Comparison of ENCODE assay signal across 8 cellular contexts in the genomic region with DNA sequence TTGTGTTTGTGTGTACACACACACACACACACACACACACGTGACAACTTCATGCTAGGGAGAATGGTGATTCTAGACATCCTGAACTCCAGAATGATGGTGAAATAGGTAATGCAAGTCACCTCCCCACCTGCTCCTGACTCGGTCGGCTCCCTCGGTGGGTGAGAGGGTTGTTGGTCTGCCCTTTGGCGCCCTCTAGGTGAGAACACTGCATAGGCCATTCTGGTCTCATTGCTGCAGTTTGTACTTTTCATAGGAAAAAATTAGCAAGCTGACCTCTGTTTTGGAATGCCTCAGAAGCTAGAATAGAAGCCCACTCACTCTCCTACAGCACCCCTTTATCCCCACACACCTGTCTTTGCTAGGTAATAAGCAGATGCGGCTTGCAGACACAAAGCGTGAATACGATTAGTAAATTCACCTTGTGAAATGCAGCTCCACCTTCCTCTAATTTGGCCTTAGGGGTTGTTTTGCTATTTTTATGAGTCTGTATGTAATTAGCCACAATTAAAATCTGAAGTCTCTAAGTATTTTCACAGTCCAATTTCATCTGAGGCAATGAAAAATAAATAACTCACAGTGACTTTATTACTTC.
A peak's percentile ranks its signal among the peaks of the same experiment; 100 is the strongest.
DNase-seq lines count a peak whose midpoint lies in the region; ATAC-seq and TF ChIP-seq lines count a peak whose summit lies in the region.

No MANE protein-coding gene starts in this region.

- no peaks in the 10 kb centered on the region for H3K27me3 ChIP-seq in body of pancreas
- H3K27me3 ChIP-seq in kidney epithelial cell (ENCODE audit: control insufficient read depth, insufficient read depth, low read length): no peaks in the 10 kb centered on the region

- H3K27me3 Mint-ChIP-seq in T-helper 2 cell treated with Interferon-gamma antibody and Interleukin-4, amounts not matched to agents 5 μg/mL and 100 μg/mL, for 36 hours (ENCODE audit: low read depth): peaks cover 4% of the 10 kb centered on the region

- H3K36me3 Mint-ChIP-seq in T-helper 2 cell treated with Interferon-gamma antibody and Interleukin-4, amounts not matched to agents 5 μg/mL and 100 μg/mL, for 36 hours (ENCODE audit: low read depth): no peaks in the 10 kb centered on the region

- H3K4me1 Mint-ChIP-seq in T-helper 2 cell treated with Interferon-gamma antibody and Interleukin-4, amounts not matched to agents 5 μg/mL and 100 μg/mL, for 36 hours (ENCODE audit: low read depth): no peaks in the 10 kb centered on the region

- no peaks in the 10 kb centered on the region for H3K9me3 Mint-ChIP-seq in T-helper 2 cell treated with Interferon-gamma antibody and Interleukin-4, amounts not matched to agents 5 μg/mL and 100 μg/mL, for 36 hours

- no peaks in the 10 kb centered on the region for H3K9me3 ChIP-seq in body of pancreas

- no peak for TF ChIP-seq POLR2A in body of pancreas (IDR thresholded peaks at IDR 0.05)

- intact Hi-C loops in body of pancreas (cut with DNase I): loop anchor here (10.0 kb wide), 1 partner anchor 412 kb away; no protein-coding TSS in a partner anchor

- no peak overlapping the region for H3K27ac ChIP-seq in body of pancreas

- H3K27ac Mint-ChIP-seq in T-helper 2 cell treated with Interferon-gamma antibody and Interleukin-4, amounts not matched to agents 5 μg/mL and 100 μg/mL, for 36 hours: no peak overlapping the region

- H3K4me1 ChIP-seq in body of pancreas: no peaks in the 10 kb centered on the region

- H3K36me3 ChIP-seq in body of pancreas (replicated peaks in 1 of 2; ENCODE audit: insufficient read depth in 1 of 2, low read depth in 2 of 2) (no peaks in the 10 kb centered on the region), kidney epithelial cell (ENCODE audit: control insufficient read depth, insufficient read depth, low read length) (no peaks in the 10 kb centered on the region)

- WGBS in body of pancreas, 2 donors: 26 to 27% methylated on average over 8 of the region's 8 CpGs

- no peak overlapping the region for H3K4me3 Mint-ChIP-seq in T-helper 2 cell treated with Interferon-gamma antibody and Interleukin-4, amounts not matched to agents 5 μg/mL and 100 μg/mL, for 36 hours

- no peak overlapping the region for H3K4me3 ChIP-seq in body of pancreas
- no peak overlapping the region for H3K4me3 ChIP-seq in kidney epithelial cell (ENCODE audit: low read depth, low read length)

- TF ChIP-seq CTCF in body of pancreas (IDR thresholded peaks at IDR 0.05): peak; percentile 54 to 79 (median 67)
- TF ChIP-seq CTCF in kidney epithelial cell (IDR thresholded peaks at IDR 0.05; ENCODE audit: insufficient read depth, low read length, poor library complexity, severe bottlenecking): peak; percentile 91

- DNase-seq in activated gamma-delta T cell treated with Interleukin-2 at 50 U/mL for 16 hours (peak; percentile 26), activated gamma-delta T cell (lab: John Stamatoyannopoulos, UW) (no peak), NCI-H146 (lab: John Stamatoyannopoulos, UW) (peak; percentile 58), body of pancreas (peak; percentile 62 to 75 (median 68)), kidney epithelial cell (ENCODE audit: low read depth) (peak; percentile 26), DMS79 treated with DMSO at 0.1 percent for 48 hours (lab: John Stamatoyannopoulos, UW) (no peak)
- DNase-seq in T-helper 2 cell treated with Interferon-gamma antibody and Interleukin-4, amounts not matched to agents 5 μg/mL and 100 μg/mL, for 36 hours (ENCODE audit: low spot score): peak; percentile 33
- peak in 2 of 3 donors; percentile 3 to 22 for DNase-seq in stimulated activated CD4-positive, alpha-beta T cell treated with anti-CD3 and anti-CD28 coated beads, TNF-alpha, amount 100 ng/mL, for 1 hour (ENCODE audit: low read depth in 3 of 3, low spot score in 1 of 3)

- peak; percentile 33 for ATAC-seq in body of pancreas

Comparison
In these comparisons a context has a peak if more than half of its experiments do, and no peak if none do; other contexts are left out.
1. DNase-seq: peak in activated gamma-delta T cell treated with Interleukin-2 at 50 U/mL for 16 hours (single experiment), NCI-H146 (single experiment), T-helper 2 cell treated with Interferon-gamma antibody and Interleukin-4, amounts not matched to agents 5 μg/mL and 100 μg/mL, for 36 hours (single experiment), body of pancreas (4 of 4), kidney epithelial cell (single experiment) and stimulated activated CD4-positive, alpha-beta T cell treated with anti-CD3 and anti-CD28 coated beads, TNF-alpha, amount 100 ng/mL, for 1 hour (2 of 3); none in activated gamma-delta T cell (single experiment) and DMS79 treated with DMSO at 0.1 percent for 48 hours (single experiment).